Comparison of ENCODE assay signal across 21 cellular contexts in the genomic region with DNA sequence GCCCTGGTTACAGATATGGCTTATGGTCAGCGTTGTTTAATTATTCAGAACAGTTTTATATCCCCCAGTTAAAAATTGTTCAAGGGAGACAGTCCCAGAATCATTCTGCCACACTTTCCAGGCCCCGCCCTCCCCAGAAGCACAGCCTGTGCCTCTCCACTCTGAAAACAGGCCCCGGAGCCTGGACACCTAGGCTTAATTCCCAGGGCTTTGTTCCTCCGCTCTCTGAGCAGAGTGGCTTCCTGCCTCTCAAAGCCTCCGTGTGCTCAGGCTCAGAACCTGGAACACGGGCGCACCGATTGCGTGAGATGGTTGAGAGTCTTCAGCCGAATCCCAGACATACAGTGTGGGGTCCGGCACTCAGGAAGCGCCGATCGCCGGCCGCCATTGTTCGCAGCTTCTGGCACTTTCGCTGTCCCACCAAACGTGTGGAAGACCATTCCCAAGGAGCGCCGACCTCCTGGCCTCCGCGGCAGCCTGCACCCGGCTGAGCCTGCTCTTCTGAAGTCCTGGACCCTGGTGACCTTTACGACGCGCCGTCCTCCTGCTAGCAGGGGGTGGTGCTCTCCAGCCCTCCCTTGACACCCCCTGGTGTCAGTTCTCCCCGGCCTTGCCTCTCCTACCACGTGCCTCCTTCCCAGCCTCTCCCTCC. TPM values are rescaled to one million over a fixed set of nuclear protein-coding genes. Genes with fewer than 3 reads are reported as not detected.
"Had no signal": no experiment of that assay in that cellular context is flagged by ENCODE, and none has a peak within 500 bp of the region (broad histone marks: within the 10 kb centered on the region; RNA-seq: fewer than 3 reads in every experiment).

No MANE protein-coding gene starts in this region.

- H3K36me3 ChIP-seq: right atrium auricular region, stomach, tibial artery had no signal

- H3K27ac ChIP-seq: parathyroid adenoma, right atrium auricular region, stomach, tibial artery had no signal

- H3K9me3 Mint-ChIP-seq: activated naive CD4-positive, alpha-beta T cell treated with anti-CD3 and anti-CD28 coated beads, Interleukin-2, amount 50 U/mL, for 24 hours; activated T-cell treated with anti-CD3 and anti-CD28 coated beads, Interleukin-2, amount 50 U/mL, for 24 hours; endodermal cell; natural killer cell treated with Interleukin-12 subunit alpha and Interleukin-12 subunit beta and Interleukin-15 and Interleukin-18, amount 100 ng/mL, for 72 hours; T-helper 2 cell treated with Interferon-gamma antibody and Interleukin-4, amounts not matched to agents 5 μg/mL and 100 μg/mL, for 36 hours had no signal

- H3K27me3 ChIP-seq: right atrium auricular region, tibial artery had no signal

- DNase-seq: activated CD4-positive, alpha-beta T cell treated with anti-CD3 and anti-CD28 coated beads, Interleukin-2, amount 50 U/mL, for 48 hours; activated CD8-positive, alpha-beta memory T cell treated with anti-CD3 and anti-CD28 coated beads, Interleukin-2, amount 10 ng/mL, durations not matched to agents 7 days and 5 days; activated effector memory CD4-positive, alpha-beta T cell treated with Interleukin-2 at 50 U/mL for 16 hours; activated T-cell treated with anti-CD3 and anti-CD28 coated beads, Interleukin-2, amount 50 U/mL, for 24 hours; amniotic stem cell; cerebellar nuclear complex; endodermal cell; erythroblast; small intestine; stomach; tibial artery had no signal

- H3K27me3 Mint-ChIP-seq: activated CD8-positive, alpha-beta memory T cell treated with anti-CD3 and anti-CD28 coated beads, Interleukin-2, amount 10 ng/mL, durations not matched to agents 7 days and 5 days; activated naive CD4-positive, alpha-beta T cell treated with anti-CD3 and anti-CD28 coated beads, Interleukin-2, amount 50 U/mL, for 24 hours had no signal

- H3K9ac ChIP-seq: parathyroid adenoma had no signal

- H3K9me3 ChIP-seq: right atrium auricular region, stomach, tibial artery had no signal

- H3K4me3 ChIP-seq: lung, right atrium auricular region, stomach, tibial artery had no signal

- H3K4me3 Mint-ChIP-seq: activated CD8-positive, alpha-beta memory T cell treated with anti-CD3 and anti-CD28 coated beads, Interleukin-2, amount 10 ng/mL, durations not matched to agents 7 days and 5 days; activated naive CD4-positive, alpha-beta T cell treated with anti-CD3 and anti-CD28 coated beads, Interleukin-2, amount 50 U/mL, for 24 hours; activated T-cell treated with anti-CD3 and anti-CD28 coated beads, Interleukin-2, amount 50 U/mL, for 24 hours; endodermal cell; natural killer cell treated with Interleukin-12 subunit alpha and Interleukin-12 subunit beta and Interleukin-15 and Interleukin-18, amount 100 ng/mL, for 72 hours; T-helper 2 cell treated with Interferon-gamma antibody and Interleukin-4, amounts not matched to agents 5 μg/mL and 100 μg/mL, for 36 hours had no signal

- H2AFZ ChIP-seq: parathyroid adenoma had no signal

- H3K36me3 Mint-ChIP-seq: activated CD8-positive, alpha-beta memory T cell treated with anti-CD3 and anti-CD28 coated beads, Interleukin-2, amount 10 ng/mL, durations not matched to agents 7 days and 5 days; activated naive CD4-positive, alpha-beta T cell treated with anti-CD3 and anti-CD28 coated beads, Interleukin-2, amount 50 U/mL, for 24 hours; brain; natural killer cell treated with Interleukin-12 subunit alpha and Interleukin-12 subunit beta and Interleukin-15 and Interleukin-18, amount 100 ng/mL, for 72 hours had no signal

- H3K4me1 Mint-ChIP-seq: activated CD8-positive, alpha-beta memory T cell treated with anti-CD3 and anti-CD28 coated beads, Interleukin-2, amount 10 ng/mL, durations not matched to agents 7 days and 5 days; activated naive CD4-positive, alpha-beta T cell treated with anti-CD3 and anti-CD28 coated beads, Interleukin-2, amount 50 U/mL, for 24 hours had no signal

- H3K79me2 ChIP-seq: parathyroid adenoma had no signal

- H3K4me1 ChIP-seq: parathyroid adenoma had no signal

- ATAC-seq: activated CD4-positive, CD25-positive, alpha-beta regulatory T cell treated with anti-CD3 and anti-CD28 coated beads, Interleukin-2, amount 50 U/mL, for 24 hours; activated CD8-positive, alpha-beta memory T cell treated with anti-CD3 and anti-CD28 coated beads, Interleukin-2, amount 10 ng/mL, durations not matched to agents 7 days and 5 days; left cardiac atrium; natural killer cell treated with Interleukin-12 subunit alpha and Interleukin-12 subunit beta and Interleukin-15 and Interleukin-18, amount 100 ng/mL, for 72 hours had no signal

- FAIRE-seq: small intestine had no signal

- H3K27ac Mint-ChIP-seq: activated CD8-positive, alpha-beta memory T cell treated with anti-CD3 and anti-CD28 coated beads, Interleukin-2, amount 10 ng/mL, durations not matched to agents 7 days and 5 days; activated naive CD4-positive, alpha-beta T cell treated with anti-CD3 and anti-CD28 coated beads, Interleukin-2, amount 50 U/mL, for 24 hours; activated T-cell treated with anti-CD3 and anti-CD28 coated beads, Interleukin-2, amount 50 U/mL, for 24 hours; endodermal cell; natural killer cell treated with Interleukin-12 subunit alpha and Interleukin-12 subunit beta and Interleukin-15 and Interleukin-18, amount 100 ng/mL, for 72 hours; T-helper 2 cell treated with Interferon-gamma antibody and Interleukin-4, amounts not matched to agents 5 μg/mL and 100 μg/mL, for 36 hours had no signal

RNA-seq across cellular contexts. Expression of gene TWIST2, which starts 45.6 kb away (rescaled TPM):
- total RNA-seq: activated CD8-positive, alpha-beta memory T cell treated with anti-CD3 and anti-CD28 coated beads, Interleukin-2, amount 10 ng/mL, durations not matched to agents 7 days and 5 days; dermis microvascular lymphatic vessel endothelial cell; natural killer cell treated with Interleukin-12 subunit alpha and Interleukin-12 subunit beta and Interleukin-15 and Interleukin-18, amount 100 ng/mL, for 72 hours had no signal
